ENCODE assay signal across 6 cellular contexts in the genomic region with DNA sequence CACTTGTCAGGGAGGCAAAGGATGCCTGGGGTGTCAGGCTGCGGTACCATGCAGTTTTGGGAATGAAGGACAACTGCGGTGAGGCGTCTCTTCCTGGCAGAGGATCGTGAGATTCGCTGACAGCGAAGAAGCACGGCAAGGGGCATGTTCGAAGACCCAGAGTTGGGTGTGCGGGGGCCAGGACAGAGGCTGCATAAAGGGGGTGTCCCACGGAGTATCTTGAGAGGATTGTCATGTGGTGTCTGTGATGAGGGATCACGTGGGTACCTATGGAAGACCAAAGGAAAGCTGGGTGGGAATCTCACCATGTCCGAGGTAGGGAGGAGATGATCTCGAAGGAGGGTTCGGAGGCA. TPM values are rescaled to one million over a fixed set of nuclear protein-coding genes. Genes with fewer than 3 reads are reported as not detected.
DNase-seq lines count a peak whose midpoint lies in the region; ATAC-seq and TF ChIP-seq lines count a peak whose summit lies in the region.

No MANE protein-coding gene starts in this region.

- H3K9me3 ChIP-seq in liver (ENCODE audit: control insufficient read depth in 4 of 4, low read length in 3 of 4) = peaks cover 0 to under 1% (median 0%) of the 10 kb centered on the region in 4 donors

- peaks cover 7% of the 10 kb centered on the region for H3K36me3 Mint-ChIP-seq in WTC11

- H3K4me3 ChIP-seq in H7 (ENCODE audit: insufficient read depth, low read depth, low read length) (peak overlapping the region; percentile 75), liver (ENCODE audit: low read depth in 1 of 3, low read length in 3 of 3) (peak overlapping the region; percentile 69 to 98 (median 97))

- WGBS in liver = 7% methylated on average over 14 of the region's 14 CpGs

- H3K27me3 Mint-ChIP-seq in WTC11 (ENCODE audit: low read depth) = no peaks in the 10 kb centered on the region

- peak overlapping the region; percentile 99 for H3K4me3 Mint-ChIP-seq in WTC11

- H3K4me1 Mint-ChIP-seq in WTC11 = peaks cover 35% of the 10 kb centered on the region

- POLR2A ChIA-PET in WTC11 (lab: Charles Lee) = interaction anchor here (1.1 to 1.7 kb wide), 4 partner anchors 17 to 53 kb away, joined by 4 to 8 read pairs (median 6); a partner anchor contains a TSS

- CTCF ChIA-PET in WTC11 (lab: Charles Lee) = interaction anchor here (0.6 to 2.6 kb wide), 20 partner anchors 9 to 210 kb away, joined by 3 to 29 read pairs (median 5); a partner anchor contains a TSS

- H3K27me3 ChIP-seq in H7 (ENCODE audit: control insufficient read depth, insufficient read depth, low read length) (no peaks in the 10 kb centered on the region), liver (ENCODE audit: control insufficient read depth in 4 of 4, insufficient read depth in 4 of 4, low read length in 3 of 4) (no peaks in the 10 kb centered on the region)

- peak overlapping the region; percentile 71 to 79 for H3K27ac ChIP-seq in liver (ENCODE audit: low read depth in 1 of 2, low read length in 2 of 2)

- no peak for TF ChIP-seq RAD21 in liver (IDR thresholded peaks at IDR 0.05)

- TF ChIP-seq CTCF in WTC11 (IDR thresholded peaks at IDR 0.05) (no peak), liver (IDR thresholded peaks at IDR 0.05; ENCODE audit: low read depth, low read length, missing input control) (no peak)

- peaks cover 8% of the 10 kb centered on the region for H3K9me3 Mint-ChIP-seq in WTC11

- H3K9ac ChIP-seq in liver (ENCODE audit: low read depth in 1 of 2, low read length in 2 of 2) = peak overlapping the region; percentile 68 to 89

- ATAC-seq in WTC11 = no peak; the same call in 1 of the 2 replicates
- ATAC-seq in GM18873 (IDR thresholded peaks at IDR 0.05; ENCODE audit: low FRiP score, unreplicated experiment) = no peak

- H3K27ac Mint-ChIP-seq in WTC11 = peak overlapping the region; percentile 94

- peaks cover 13 to 48% (median 43%) of the 10 kb centered on the region in 4 donors for H3K4me1 ChIP-seq in liver (ENCODE audit: control insufficient read depth in 4 of 4, insufficient read depth in 4 of 4, low read length in 3 of 4)

- DNase-seq in H7 (peak; percentile 44), WTC11 (ENCODE audit: low spot score) (no peak), NCI-H2107 (lab: John Stamatoyannopoulos, UW) (no peak), pons (ENCODE audit: low spot score) (no peak)

- H3K36me3 ChIP-seq in H7 (replicated peaks; ENCODE audit: control insufficient read depth, insufficient read depth, low read length) = peaks cover 5% of the 10 kb centered on the region
- H3K36me3 ChIP-seq in liver (ENCODE audit: control insufficient read depth in 4 of 4, insufficient read depth in 3 of 4, low read depth in 1 of 4, low read length in 3 of 4) = no peaks in the 10 kb centered on the region

TF ChIP-seq in WTC11, 78 proteins besides CTCF, POLR2A, EP300 and RAD21:
- TF ChIP-seq HMGA2 (CRISPR knock-in tag; IDR thresholded peaks at IDR 0.05) (no peak), ZNF416 (CRISPR knock-in tag; IDR thresholded peaks at IDR 0.05) (0 out of 2 replicates have a peak, but pooled peaks have one; percentile 24), KAT7 (CRISPR knock-in tag; IDR thresholded peaks at IDR 0.05; ENCODE audit: borderline replicate concordance) (0 out of 2 replicates have a peak, but pooled peaks have one; percentile 38)

TF ChIP-seq in liver, 16 proteins besides CTCF, POLR2A, EP300 and RAD21:
- TF ChIP-seq FOXA2 (IDR thresholded peaks at IDR 0.05) = no peak
- no peak for TF ChIP-seq SP1 (IDR thresholded peaks at IDR 0.05)
- no peak for TF ChIP-seq NR2F2 (IDR thresholded peaks at IDR 0.05)
- TF ChIP-seq HNF4A (conservative IDR thresholded peaks at IDR 0.05) = no peak
- TF ChIP-seq, protein P1, sequence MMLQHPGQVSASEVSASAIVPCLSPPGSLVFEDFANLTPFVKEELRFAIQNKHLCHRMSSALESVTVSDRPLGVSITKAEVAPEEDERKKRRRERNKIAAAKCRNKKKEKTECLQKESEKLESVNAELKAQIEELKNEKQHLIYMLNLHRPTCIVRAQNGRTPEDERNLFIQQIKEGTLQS (IDR thresholded peaks at IDR 0.05) = no peak
- no peak for TF ChIP-seq RXRA (IDR thresholded peaks at IDR 0.05)
- TF ChIP-seq HNF4G (IDR thresholded peaks at IDR 0.05) = no peak
- TF ChIP-seq EGR1 (IDR thresholded peaks at IDR 0.05; ENCODE audit: low read depth in 2 of 2) = no peak
- TF ChIP-seq JUND (IDR thresholded peaks at IDR 0.05) = no peak
- TF ChIP-seq GABPA (IDR thresholded peaks at IDR 0.05 in 1 of 2, conservative IDR thresholded peaks at IDR 0.05 in 1 of 2) = no peak
- no peak for TF ChIP-seq TAF1 (conservative IDR thresholded peaks at IDR 0.05)
- TF ChIP-seq, protein P2, sequence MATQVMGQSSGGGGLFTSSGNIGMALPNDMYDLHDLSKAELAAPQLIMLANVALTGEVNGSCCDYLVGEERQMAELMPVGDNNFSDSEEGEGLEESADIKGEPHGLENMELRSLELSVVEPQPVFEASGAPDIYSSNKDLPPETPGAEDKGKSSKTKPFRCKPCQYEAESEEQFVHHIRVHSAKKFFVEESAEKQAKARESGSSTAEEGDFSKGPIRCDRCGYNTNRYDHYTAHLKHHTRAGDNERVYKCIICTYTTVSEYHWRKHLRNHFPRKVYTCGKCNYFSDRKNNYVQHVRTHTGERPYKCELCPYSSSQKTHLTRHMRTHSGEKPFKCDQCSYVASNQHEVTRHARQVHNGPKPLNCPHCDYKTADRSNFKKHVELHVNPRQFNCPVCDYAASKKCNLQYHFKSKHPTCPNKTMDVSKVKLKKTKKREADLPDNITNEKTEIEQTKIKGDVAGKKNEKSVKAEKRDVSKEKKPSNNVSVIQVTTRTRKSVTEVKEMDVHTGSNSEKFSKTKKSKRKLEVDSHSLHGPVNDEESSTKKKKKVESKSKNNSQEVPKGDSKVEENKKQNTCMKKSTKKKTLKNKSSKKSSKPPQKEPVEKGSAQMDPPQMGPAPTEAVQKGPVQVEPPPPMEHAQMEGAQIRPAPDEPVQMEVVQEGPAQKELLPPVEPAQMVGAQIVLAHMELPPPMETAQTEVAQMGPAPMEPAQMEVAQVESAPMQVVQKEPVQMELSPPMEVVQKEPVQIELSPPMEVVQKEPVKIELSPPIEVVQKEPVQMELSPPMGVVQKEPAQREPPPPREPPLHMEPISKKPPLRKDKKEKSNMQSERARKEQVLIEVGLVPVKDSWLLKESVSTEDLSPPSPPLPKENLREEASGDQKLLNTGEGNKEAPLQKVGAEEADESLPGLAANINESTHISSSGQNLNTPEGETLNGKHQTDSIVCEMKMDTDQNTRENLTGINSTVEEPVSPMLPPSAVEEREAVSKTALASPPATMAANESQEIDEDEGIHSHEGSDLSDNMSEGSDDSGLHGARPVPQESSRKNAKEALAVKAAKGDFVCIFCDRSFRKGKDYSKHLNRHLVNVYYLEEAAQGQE (IDR thresholded peaks at IDR 0.05) = no peak
- TF ChIP-seq, protein P3, sequence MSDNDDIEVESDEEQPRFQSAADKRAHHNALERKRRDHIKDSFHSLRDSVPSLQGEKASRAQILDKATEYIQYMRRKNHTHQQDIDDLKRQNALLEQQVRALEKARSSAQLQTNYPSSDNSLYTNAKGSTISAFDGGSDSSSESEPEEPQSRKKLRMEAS (IDR thresholded peaks at IDR 0.05) = no peak
- TF ChIP-seq, protein P4, sequence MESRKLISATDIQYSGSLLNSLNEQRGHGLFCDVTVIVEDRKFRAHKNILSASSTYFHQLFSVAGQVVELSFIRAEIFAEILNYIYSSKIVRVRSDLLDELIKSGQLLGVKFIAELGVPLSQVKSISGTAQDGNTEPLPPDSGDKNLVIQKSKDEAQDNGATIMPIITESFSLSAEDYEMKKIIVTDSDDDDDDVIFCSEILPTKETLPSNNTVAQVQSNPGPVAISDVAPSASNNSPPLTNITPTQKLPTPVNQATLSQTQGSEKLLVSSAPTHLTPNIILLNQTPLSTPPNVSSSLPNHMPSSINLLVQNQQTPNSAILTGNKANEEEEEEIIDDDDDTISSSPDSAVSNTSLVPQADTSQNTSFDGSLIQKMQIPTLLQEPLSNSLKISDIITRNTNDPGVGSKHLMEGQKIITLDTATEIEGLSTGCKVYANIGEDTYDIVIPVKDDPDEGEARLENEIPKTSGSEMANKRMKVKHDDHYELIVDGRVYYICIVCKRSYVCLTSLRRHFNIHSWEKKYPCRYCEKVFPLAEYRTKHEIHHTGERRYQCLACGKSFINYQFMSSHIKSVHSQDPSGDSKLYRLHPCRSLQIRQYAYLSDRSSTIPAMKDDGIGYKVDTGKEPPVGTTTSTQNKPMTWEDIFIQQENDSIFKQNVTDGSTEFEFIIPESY (IDR thresholded peaks at IDR 0.05) = no peak
- TF ChIP-seq FOXA1 (IDR thresholded peaks at IDR 0.05) = no peak

RNA-seq across cellular contexts. Expression of a gene that starts 0.4 kb away (rescaled TPM):
- total RNA-seq in H7 (2014; rRNA removed; shearing (Covaris generic)) = 31.9 and 33.2 TPM in 2 replicates
- total RNA-seq in WTC11 (2021) (17.9 to 29.1 TPM (median 19.7 TPM) in 3 replicates), liver (10 to 100 TPM; 10.2 to 21.8 TPM)
- polyA plus RNA-seq in liver = 10 to 100 TPM; 15.7 to 16.0 TPM

RNA-seq across cellular contexts. Expression of a gene that starts 18.5 kb away (rescaled TPM):
- 286 and 290 TPM in 2 replicates for total RNA-seq in H7 (2014; rRNA removed; shearing (Covaris generic))
- total RNA-seq in WTC11 (2021) (112 to 129 TPM (median 115 TPM) in 3 replicates), liver (10 to 100 TPM; 24.7 to 41.5 TPM)
- polyA plus RNA-seq in liver = 10 to 100 TPM; 32.4 to 63.5 TPM

RNA-seq across cellular contexts. Expression of a gene that starts 40.9 kb away (rescaled TPM):
- total RNA-seq in H7 (2014; rRNA removed; shearing (Covaris generic)) = 10.3 and 15.8 TPM in 2 replicates
- total RNA-seq in WTC11 (2021) (6.9 to 12.4 TPM (median 8.7 TPM) in 3 replicates), liver (1 to 10 TPM; 2.3 to 3.5 TPM)
- 1 to 10 TPM; 1.1 to 1.2 TPM for polyA plus RNA-seq in liver

RNA-seq across cellular contexts. Expression of a gene that starts 47.7 kb away (rescaled TPM):
- total RNA-seq in H7 (2014; rRNA removed; shearing (Covaris generic)) = 1.4 and 2.7 TPM in 2 replicates
- total RNA-seq in WTC11 (2021) (2.3 to 3.8 TPM (median 2.6 TPM) in 3 replicates), liver (under 1 TPM; 0.28 to 0.75 TPM)
- under 1 TPM in 1 of 2 donors, not detected in 1; 0.06 TPM for polyA plus RNA-seq in liver

RNA-seq across cellular contexts. Expression of a gene that starts 53.6 kb away (rescaled TPM):
- 6.1 and 11.5 TPM in 2 replicates for total RNA-seq in H7 (2014; rRNA removed; shearing (Covaris generic))
- 5.9 to 7.9 TPM (median 6.5 TPM) in 3 replicates for total RNA-seq in WTC11 (2021)
- total RNA-seq in liver = under 1 TPM; 0.23 to 0.75 TPM
- polyA plus RNA-seq in liver = under 1 TPM; 0.22 to 0.85 TPM
